Comparison of ENCODE assay signal across 11 cellular contexts in genomic region chr13:98267080-98267912, GRCh38.
DNase-seq lines count a peak whose midpoint lies in the region; ATAC-seq and TF ChIP-seq lines count a peak whose summit lies in the region.
"Had no signal": no experiment of that assay in that cellular context is flagged by ENCODE, and none has a peak within 500 bp of the region (broad histone marks: within the 10 kb centered on the region; RNA-seq: fewer than 3 reads in every experiment).

No MANE protein-coding gene starts in this region.

- H3K27ac ChIP-seq in foreskin keratinocyte, result no peak overlapping the region
- H3K27ac ChIP-seq: neutrophil had no signal

- DNase-seq in fibroblast of mammary gland (ENCODE audit: low read depth), result peak; percentile 35
- DNase-seq in renal cortical epithelial cell (ENCODE audit: low read depth), result peak; percentile 86
- no peak for DNase-seq in OCI-M1 (lab: John Stamatoyannopoulos, UW)
- no peak for DNase-seq in foreskin keratinocyte
- DNase-seq in T-helper 9 cell, result no peak
- DNase-seq: activated CD4-positive, alpha-beta T cell treated with anti-CD3 and anti-CD28 coated beads, Interleukin-2, amount 10 ng/mL, durations not matched to agents 24 days and 14 days; NCI-H526 had no signal

- H3K27me3 ChIP-seq in foreskin keratinocyte, result no peaks in the 10 kb centered on the region
- H3K27me3 ChIP-seq: neutrophil had no signal

- H3K4me1 ChIP-seq in foreskin keratinocyte, result no peaks in the 10 kb centered on the region

- ATAC-seq in GM19351 (IDR thresholded peaks at IDR 0.05; ENCODE audit: unreplicated experiment) (peak; percentile 78), HG03378 (IDR thresholded peaks at IDR 0.05; ENCODE audit: unreplicated experiment) (peak; percentile 88), HG03354 (IDR thresholded peaks at IDR 0.05; ENCODE audit: poor library complexity, severe bottlenecking, unreplicated experiment) (no peak), foreskin keratinocyte (no peak)

- no peak overlapping the region for H3K4me3 ChIP-seq in fibroblast of mammary gland (ENCODE audit: control insufficient read depth, low read depth, low read length)

- TF ChIP-seq CTCF in fibroblast of mammary gland (conservative IDR thresholded peaks at IDR 0.05; ENCODE audit: control insufficient read depth, insufficient read depth, low read depth, low read length) (no peak), foreskin keratinocyte (conservative IDR thresholded peaks at IDR 0.05) (no peak)

Comparison
In these comparisons a context has a peak if more than half of its experiments do, and no peak if none do; other contexts are left out.
1. ATAC-seq: peak in GM19351 (single experiment) and HG03378 (single experiment); none in HG03354 (single experiment) and foreskin keratinocyte (single experiment).
2. DNase-seq: peak in fibroblast of mammary gland (single experiment) and renal cortical epithelial cell (single experiment); none in OCI-M1 (single experiment), foreskin keratinocyte (0 of 2) and T-helper 9 cell (single experiment).